ENCODE assay signal across 1 cellular context in genomic region chr3:56962200-56962599, GRCh38.
TF ChIP-seq lines count a peak whose summit lies in the region.

No MANE protein-coding gene starts in this region.

TF ChIP-seq in H1, 55 proteins besides CTCF, POLR2A, EP300 and RAD21 (continued from another document):
- no peak for TF ChIP-seq BCL11A (IDR thresholded peaks at IDR 0.05; ENCODE audit: low read depth in 2 of 2, low read length in 2 of 2)
- no peak for TF ChIP-seq NANOG (IDR thresholded peaks at IDR 0.05; ENCODE audit: insufficient read depth, low read depth, low read length, poor library complexity, severe bottlenecking)
- no peak for TF ChIP-seq POLR2AphosphoS5 (IDR thresholded peaks at IDR 0.05; ENCODE audit: low read depth, low read length)
- no peak for TF ChIP-seq MAFK (IDR thresholded peaks at IDR 0.05; ENCODE audit: low read depth, low read length)
